13 cellular contexts compared by ENCODE assay signal in the genomic region with DNA sequence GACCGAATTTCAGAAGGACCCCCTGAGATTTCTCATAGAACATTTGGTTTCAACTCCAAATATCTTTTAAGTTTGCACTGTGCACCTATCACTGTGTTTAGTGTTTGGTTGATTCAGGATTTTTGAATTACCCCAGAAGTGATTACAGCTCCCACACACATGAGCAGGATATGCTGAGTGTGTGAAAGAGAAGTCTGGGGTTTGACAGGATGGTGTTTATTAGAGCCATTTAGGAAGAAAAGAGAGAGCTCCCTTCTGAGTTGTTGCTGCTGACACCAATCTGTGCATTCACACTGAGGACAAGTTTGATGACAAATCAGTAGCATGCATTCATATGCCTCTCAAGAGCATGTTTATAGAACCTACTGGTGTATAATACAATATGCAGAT.
DNase-seq lines count a peak whose midpoint lies in the region; ATAC-seq, FAIRE-seq and TF ChIP-seq lines count a peak whose summit lies in the region.
"Had no signal": no experiment of that assay in that cellular context is flagged by ENCODE, and none has a peak within 500 bp of the region (broad histone marks: within the 10 kb centered on the region; RNA-seq: fewer than 3 reads in every experiment).

No MANE protein-coding gene starts in this region.

- TF ChIP-seq EP300 in A549 (IDR thresholded peaks at IDR 0.05) = no peak

- TF ChIP-seq RAD21 in A549 (conservative IDR thresholded peaks at IDR 0.05 in 1 of 2, IDR thresholded peaks at IDR 0.05 in 1 of 2) = no peak

- peak overlapping the region; percentile 66 for H3K4me2 ChIP-seq in A549

- H3K4me1 ChIP-seq in A549 = peaks cover 32% of the 10 kb centered on the region

- H3K4me3 ChIP-seq in A549 (no peak overlapping the region), bronchial epithelial cell (ENCODE audit: low read depth, low read length) (no peak overlapping the region)
- H3K4me3 ChIP-seq: gastrocnemius medialis had no signal

- no peaks in the 10 kb centered on the region for H3K27me3 ChIP-seq in bronchial epithelial cell (ENCODE audit: control insufficient read depth, insufficient read depth, low read length)
- H3K27me3 ChIP-seq: gastrocnemius medialis had no signal

- no peaks in the 10 kb centered on the region for H3K36me3 ChIP-seq in bronchial epithelial cell (ENCODE audit: control insufficient read depth, insufficient read depth, low read length)
- H3K36me3 ChIP-seq: gastrocnemius medialis had no signal

- WGBS in A549 (ENCODE audit: missing lambda C conversion rate) = 0% methylated on average over 1 of the region's 1 CpG

- ATAC-seq in A549 (peak; percentile 42 to 76; a peak in 4 of 6 replicates), HG02623 (IDR thresholded peaks at IDR 0.05; ENCODE audit: unreplicated experiment) (no peak), GM21515 (IDR thresholded peaks at IDR 0.05; ENCODE audit: unreplicated experiment) (no peak)

- TF ChIP-seq CTCF in A549 (IDR thresholded peaks at IDR 0.05) (no peak), bronchial epithelial cell (IDR thresholded peaks at IDR 0.05; ENCODE audit: insufficient read depth, low read length, severe bottlenecking) (no peak)

- H3K27ac ChIP-seq in A549 = peak overlapping the region; percentile 65 to 78
- H3K27ac ChIP-seq: gastrocnemius medialis had no signal

- TF ChIP-seq POLR2A in A549 (IDR thresholded peaks at IDR 0.05; ENCODE audit: low read length) = no peak

- POLR2A ChIA-PET in A549 (lab: Yijun Ruan, JAX) = no interaction called here

- no peak for DNase-seq in A549 (ENCODE audit: low read depth in 1 of 2, low spot score in 1 of 2)
- peak; percentile 67 for DNase-seq in NCI-H69 (lab: John Stamatoyannopoulos, UW)
- peak; percentile 50 for DNase-seq in bronchial epithelial cell (ENCODE audit: low read depth)
- peak; percentile 18 to 29 for DNase-seq in lung microvascular endothelial cell (ENCODE audit: low read depth in 2 of 2)
- no peak for DNase-seq in cerebellar nuclear complex (lab: John Stamatoyannopoulos, UW)
- no peak for DNase-seq in SHP77 treated with DMSO at 0.1 percent for 48 hours (lab: John Stamatoyannopoulos, UW)
- DNase-seq: activated naive CD8-positive, alpha-beta T cell treated with anti-CD3 and anti-CD28 coated beads for 36 hours; NCI-H1417 treated with DMSO at 0.1 percent for 48 hours; NCI-H524; small intestine had no signal

- H3K9me3 ChIP-seq in A549 = no peaks in the 10 kb centered on the region
- H3K9me3 ChIP-seq: gastrocnemius medialis had no signal

- FAIRE-seq in A549 (lab: Jason Lieb, UNC) (no peak), bronchial epithelial cell (lab: Jason Lieb, UNC) (no peak)
- FAIRE-seq: small intestine had no signal

- CTCF ChIA-PET in A549 (lab: Yijun Ruan, JAX) = interaction anchor here (2.2 kb wide), 1 partner anchor 58 kb away, joined by 10 read pairs; no protein-coding TSS in a partner anchor

TF ChIP-seq in A549, 52 proteins besides CTCF, POLR2A, EP300 and RAD21:
- no peak for TF ChIP-seq HEYL (CRISPR knock-in tag; IDR thresholded peaks at IDR 0.05)
TF ChIP-seq in A549: peak in this region for 0.

Comparison
In these comparisons a context has a peak if more than half of its experiments do, and no peak if none do; other contexts are left out.
1. ATAC-seq: peak in A549 (2 of 2); none in HG02623 (single experiment) and GM21515 (single experiment).
2. DNase-seq: peak in NCI-H69 (single experiment), bronchial epithelial cell (single experiment) and lung microvascular endothelial cell (2 of 2); none in A549 (0 of 2), cerebellar nuclear complex (0 of 2) and SHP77 treated with DMSO at 0.1 percent for 48 hours (single experiment).